1 cellular context compared by ENCODE assay signal in the genomic region with DNA sequence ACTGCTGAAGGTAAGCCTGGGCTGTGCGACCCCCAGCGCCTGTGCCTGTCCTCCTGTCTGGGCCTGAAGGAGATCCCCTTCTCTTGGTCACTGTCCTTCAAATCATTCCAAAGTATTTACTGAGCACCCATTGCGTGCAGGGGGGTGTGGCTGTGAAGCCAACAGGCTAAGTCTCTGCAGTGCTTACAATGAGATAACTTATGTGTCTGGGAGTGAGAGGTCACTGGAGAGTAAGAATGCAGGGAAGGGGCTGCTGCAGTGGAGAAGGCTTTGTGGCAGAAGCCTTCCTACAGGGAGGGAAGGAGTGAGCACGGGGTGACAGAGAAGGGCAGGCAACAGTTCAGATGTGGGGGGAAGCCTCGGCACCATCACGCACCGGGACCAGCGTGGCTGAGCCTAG.
TF ChIP-seq lines count a peak whose summit lies in the region.

No MANE protein-coding gene starts in this region.

TF ChIP-seq in K562, 482 proteins besides CTCF, POLR2A, EP300 and RAD21:
- TF ChIP-seq CCNT2 (IDR thresholded peaks at IDR 0.05; ENCODE audit: borderline replicate concordance, extremely low read depth, insufficient read length, low read depth, low read length) = no peak
- TF ChIP-seq, protein P1, sequence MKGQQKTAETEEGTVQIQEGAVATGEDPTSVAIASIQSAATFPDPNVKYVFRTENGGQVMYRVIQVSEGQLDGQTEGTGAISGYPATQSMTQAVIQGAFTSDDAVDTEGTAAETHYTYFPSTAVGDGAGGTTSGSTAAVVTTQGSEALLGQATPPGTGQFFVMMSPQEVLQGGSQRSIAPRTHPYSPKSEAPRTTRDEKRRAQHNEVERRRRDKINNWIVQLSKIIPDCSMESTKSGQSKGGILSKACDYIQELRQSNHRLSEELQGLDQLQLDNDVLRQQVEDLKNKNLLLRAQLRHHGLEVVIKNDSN (CRISPR knock-in tag; IDR thresholded peaks at IDR 0.05) = 0 out of 2 replicates have a peak, but pooled peaks have one; percentile 2
